1 cellular context compared by ENCODE assay signal in the genomic region with DNA sequence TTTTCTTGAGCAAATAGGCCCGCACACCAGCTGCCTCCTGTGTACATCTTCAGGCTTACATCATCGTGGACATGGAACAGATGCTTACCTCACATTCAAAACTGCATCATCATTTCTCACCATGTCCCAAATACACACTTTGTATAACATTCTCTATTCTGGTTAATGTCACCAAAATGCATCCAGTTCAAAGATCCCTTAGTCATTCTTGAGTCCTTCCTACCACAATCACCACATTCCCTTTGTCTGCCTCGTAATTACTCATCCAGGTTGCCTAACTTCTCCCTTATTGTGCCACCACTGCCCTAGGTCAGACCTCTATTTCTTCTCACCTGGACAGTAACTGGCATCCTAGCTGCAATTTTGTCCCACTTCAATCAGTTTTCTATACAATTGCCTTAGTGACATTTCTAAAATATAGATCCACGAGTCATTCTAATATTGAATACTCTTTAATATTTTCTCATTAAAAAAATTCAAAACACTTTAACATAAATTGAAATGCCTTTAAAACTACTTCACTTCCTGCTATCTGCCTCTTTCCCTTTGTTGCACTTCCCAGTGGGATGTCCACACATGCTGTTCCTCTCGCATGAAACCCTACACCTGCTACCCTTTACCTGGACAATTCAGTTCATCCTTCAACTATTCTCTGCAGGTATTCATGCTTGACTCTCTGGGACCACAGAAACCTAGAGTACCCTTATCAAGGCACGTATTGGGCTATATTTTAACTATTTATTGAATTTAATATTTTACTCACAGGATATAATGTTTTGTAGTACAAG.
TF ChIP-seq lines count a peak whose summit lies in the region.

No MANE protein-coding gene starts in this region.

TF ChIP-seq in K562, 482 proteins besides CTCF, POLR2A, EP300 and RAD21 (continued from another document):
- TF ChIP-seq, protein P1, sequence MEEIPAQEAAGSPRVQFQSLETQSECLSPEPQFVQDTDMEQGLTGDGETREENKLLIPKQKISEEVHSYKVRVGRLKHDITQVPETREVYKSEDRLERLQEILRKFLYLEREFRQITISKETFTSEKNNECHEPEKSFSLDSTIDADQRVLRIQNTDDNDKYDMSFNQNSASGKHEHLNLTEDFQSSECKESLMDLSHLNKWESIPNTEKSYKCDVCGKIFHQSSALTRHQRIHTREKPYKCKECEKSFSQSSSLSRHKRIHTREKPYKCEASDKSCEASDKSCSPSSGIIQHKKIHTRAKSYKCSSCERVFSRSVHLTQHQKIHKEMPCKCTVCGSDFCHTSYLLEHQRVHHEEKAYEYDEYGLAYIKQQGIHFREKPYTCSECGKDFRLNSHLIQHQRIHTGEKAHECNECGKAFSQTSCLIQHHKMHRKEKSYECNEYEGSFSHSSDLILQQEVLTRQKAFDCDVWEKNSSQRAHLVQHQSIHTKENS (CRISPR knock-in tag; IDR thresholded peaks at IDR 0.05) = no peak
- 0 out of 2 replicates have a peak, but pooled peaks have one; percentile 16 for TF ChIP-seq MAFG (tag; conservative IDR thresholded peaks at IDR 0.05)
